Comparison of ENCODE assay signal across 9 cellular contexts in genomic region chr6:148183776-148184175, GRCh38.
"Had no signal": no experiment of that assay in that cellular context is flagged by ENCODE, and none has a peak within 500 bp of the region (broad histone marks: within the 10 kb centered on the region; RNA-seq: fewer than 3 reads in every experiment).

No MANE protein-coding gene starts in this region.

- H3K4me3 ChIP-seq: GM23248, HAP-1, K562 had no signal

- H3K9ac ChIP-seq: GM23248 had no signal

- H3K27ac ChIP-seq: GM23248, HL-60 had no signal

- ATAC-seq: HCT116, HepG2, K562 had no signal

- DNase-seq: GM23248, GOT3, H7, HFFc6 had no signal

- H2AFZ ChIP-seq: GM23248 had no signal

- H3K9me3 ChIP-seq: HAP-1 had no signal

- H3K4me1 ChIP-seq: HAP-1 had no signal

- H3K36me3 ChIP-seq: HAP-1 had no signal
